Comparison of ENCODE assay signal across 19 cellular contexts in genomic region chr5:64615895-64616294, GRCh38.
DNase-seq lines count a peak whose midpoint lies in the region; ATAC-seq and TF ChIP-seq lines count a peak whose summit lies in the region.
"Had no signal": no experiment of that assay in that cellular context is flagged by ENCODE, and none has a peak within 500 bp of the region (broad histone marks: within the 10 kb centered on the region; RNA-seq: fewer than 3 reads in every experiment).

No MANE protein-coding gene starts in this region.

- in situ Hi-C loops in G401 (cut with HindIII; ENCODE audit: low sequenced_read_pairs) = no loop called here

- H3K4me1 Mint-ChIP-seq in immature natural killer cell (peaks cover 8 to 17% of the 10 kb centered on the region in 2 donors), mesothelial cell of epicardium (no peaks in the 10 kb centered on the region)
- H3K4me1 Mint-ChIP-seq: activated naive CD4-positive, alpha-beta T cell treated with anti-CD3 and anti-CD28 coated beads, Interleukin-2, amount 10 ng/mL, durations not matched to agents 7 days and 5 days; naive thymus-derived CD4-positive, alpha-beta T cell had no signal

- H3K27me3 ChIP-seq in OCI-LY3 (ENCODE audit: low read depth, low read length) = no peaks in the 10 kb centered on the region
- H3K27me3 ChIP-seq: Peyer's patch had no signal

- H3K36me3 Mint-ChIP-seq in immature natural killer cell = no peaks in the 10 kb centered on the region
- H3K36me3 Mint-ChIP-seq in mesothelial cell of epicardium = no peaks in the 10 kb centered on the region
- H3K36me3 Mint-ChIP-seq: activated naive CD4-positive, alpha-beta T cell treated with anti-CD3 and anti-CD28 coated beads, Interleukin-2, amount 10 ng/mL, durations not matched to agents 7 days and 5 days; naive thymus-derived CD4-positive, alpha-beta T cell had no signal

- no peaks in the 10 kb centered on the region for H3K79me2 ChIP-seq in OCI-LY3 (ENCODE audit: low read length)

- no peak overlapping the region; the same call in 1 of the 2 replicates for H3K4me3 ChIP-seq in OCI-LY3 (ENCODE audit: low read length)
- H3K4me3 ChIP-seq: Peyer's patch had no signal

- H3K27ac Mint-ChIP-seq in immature natural killer cell = no peak overlapping the region
- no peak overlapping the region for H3K27ac Mint-ChIP-seq in mesothelial cell of epicardium
- H3K27ac Mint-ChIP-seq: activated naive CD4-positive, alpha-beta T cell treated with anti-CD3 and anti-CD28 coated beads, Interleukin-2, amount 10 ng/mL, durations not matched to agents 7 days and 5 days; naive thymus-derived CD4-positive, alpha-beta T cell had no signal

- H3K4me1 ChIP-seq in OCI-LY3 (ENCODE audit: low read length) = peaks cover 7% of the 10 kb centered on the region
- H3K4me1 ChIP-seq: Peyer's patch had no signal

- H3K4me3 Mint-ChIP-seq in immature natural killer cell (no peak overlapping the region), mesothelial cell of epicardium (no peak overlapping the region)
- H3K4me3 Mint-ChIP-seq: activated naive CD4-positive, alpha-beta T cell treated with anti-CD3 and anti-CD28 coated beads, Interleukin-2, amount 10 ng/mL, durations not matched to agents 7 days and 5 days; naive thymus-derived CD4-positive, alpha-beta T cell had no signal

- H3K27me3 Mint-ChIP-seq in immature natural killer cell (ENCODE audit: low read depth in 3 of 3) (peaks cover 0 to 9% (median 3%) of the 10 kb centered on the region in 3 donors), mesothelial cell of epicardium (ENCODE audit: low read depth) (peaks cover 41% of the 10 kb centered on the region)

- H3K27ac ChIP-seq in OCI-LY3 (ENCODE audit: low read length) = no peak overlapping the region; the same call in 1 of the 2 replicates
- H3K27ac ChIP-seq: Peyer's patch had no signal

- DNase-seq in G401 (ENCODE audit: low spot score) (no peak), NCI-H446 (lab: John Stamatoyannopoulos, UW) (no peak), immature natural killer cell (no peak), mesothelial cell of epicardium (ENCODE audit: low spot score in 2 of 2, unreplicated experiment in 2 of 2) (no peak)
- DNase-seq: activated CD8-positive, alpha-beta memory T cell treated with anti-CD3 and anti-CD28 coated beads, Interleukin-2, amount 50 U/mL, for 4 hours; activated naive CD4-positive, alpha-beta T cell treated with anti-CD3 and anti-CD28 coated beads, Interleukin-2, amount 10 ng/mL, durations not matched to agents 7 days and 5 days; GDM1; hypothalamus; naive thymus-derived CD4-positive, alpha-beta T cell; NCI-H146; NCI-H510A treated with DMSO at 0.1 percent for 48 hours; Peyer's patch; stimulated activated CD4-positive, alpha-beta T cell treated with anti-CD3 and anti-CD28 coated beads, Interleukin-15, amount 100 ng/mL, for 24 hours had no signal

- no peak overlapping the region for H3K9ac ChIP-seq in OCI-LY3 (ENCODE audit: low read length)

- no peak overlapping the region for H2AFZ ChIP-seq in OCI-LY3 (ENCODE audit: low read depth, low read length)

- H3K9me3 Mint-ChIP-seq in immature natural killer cell (no peaks in the 10 kb centered on the region), mesothelial cell of epicardium (no peaks in the 10 kb centered on the region)
- H3K9me3 Mint-ChIP-seq: activated naive CD4-positive, alpha-beta T cell treated with anti-CD3 and anti-CD28 coated beads, Interleukin-2, amount 10 ng/mL, durations not matched to agents 7 days and 5 days; naive thymus-derived CD4-positive, alpha-beta T cell had no signal

- no peaks in the 10 kb centered on the region for H3K36me3 ChIP-seq in OCI-LY3 (replicated peaks; ENCODE audit: low read depth, low read length)
- H3K36me3 ChIP-seq: Peyer's patch had no signal

- ATAC-seq in GM18873 (IDR thresholded peaks at IDR 0.05; ENCODE audit: low FRiP score, unreplicated experiment) (peak; percentile 90), GM21737 (IDR thresholded peaks at IDR 0.05; ENCODE audit: unreplicated experiment) (peak; percentile 62), HG03097 (IDR thresholded peaks at IDR 0.05; ENCODE audit: low FRiP score, unreplicated experiment) (peak; percentile 83)
- ATAC-seq: activated CD4-positive, CD25-positive, alpha-beta regulatory T cell treated with anti-CD3 and anti-CD28 coated beads, Interleukin-2, amount 50 U/mL, for 24 hours; left lobe of liver; naive thymus-derived CD4-positive, alpha-beta T cell had no signal

- H3K9me3 ChIP-seq in OCI-LY3 (ENCODE audit: insufficient read depth, low read length) = no peaks in the 10 kb centered on the region
- H3K9me3 ChIP-seq: Peyer's patch had no signal

- peak overlapping the region; percentile 37 for H3K4me2 ChIP-seq in OCI-LY3 (ENCODE audit: low read length)

- no peaks in the 10 kb centered on the region for H4K20me1 ChIP-seq in OCI-LY3 (ENCODE audit: insufficient read depth, low read length)

- TF ChIP-seq CTCF in OCI-LY3 (IDR thresholded peaks at IDR 0.05; ENCODE audit: low read depth, low read length) = no peak
- TF ChIP-seq CTCF in mesothelial cell of epicardium (IDR thresholded peaks at IDR 0.05; ENCODE audit: unreplicated experiment) = no peak
